Comparison of ENCODE assay signal across 1 cellular context in genomic region chr9:91903126-91903911, GRCh38.
TF ChIP-seq lines count a peak whose summit lies in the region.

No MANE protein-coding gene starts in this region.

TF ChIP-seq in WTC11, 78 proteins besides CTCF, POLR2A, EP300 and RAD21 (continued from another document):
- TF ChIP-seq AR (CRISPR knock-in tag; IDR thresholded peaks at IDR 0.05) = no peak
